ENCODE assay signal across 19 cellular contexts in the genomic region with DNA sequence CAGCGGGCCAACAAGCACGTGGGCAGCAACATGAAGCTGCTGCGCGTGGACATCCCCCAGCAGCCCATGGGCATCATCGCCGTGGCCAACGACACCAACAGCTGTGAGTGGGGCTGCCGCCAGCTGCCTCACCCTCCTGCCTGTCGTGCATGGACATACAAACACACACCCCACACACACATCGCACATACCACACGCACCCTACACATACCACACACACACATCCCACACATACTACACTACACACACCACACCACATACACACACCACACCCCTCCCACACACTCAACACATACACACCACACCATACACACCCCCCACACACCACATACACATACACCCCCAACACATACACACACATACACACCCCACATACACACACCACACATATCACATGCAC. TPM values are rescaled to one million over a fixed set of nuclear protein-coding genes. Genes with fewer than 3 reads are reported as not detected.
DNase-seq lines count a peak whose midpoint lies in the region; ATAC-seq, FAIRE-seq and TF ChIP-seq lines count a peak whose summit lies in the region.
"Had no signal": no experiment of that assay in that cellular context is flagged by ENCODE, and none has a peak within 500 bp of the region (broad histone marks: within the 10 kb centered on the region; RNA-seq: fewer than 3 reads in every experiment).

No MANE protein-coding gene starts in this region.

- H3K4me3 Mint-ChIP-seq in HFFc6: no peak overlapping the region
- H3K4me3 Mint-ChIP-seq: CD4-positive, alpha-beta T cell had no signal

- no peak overlapping the region for H3K9ac ChIP-seq in H1 (replicated peaks in 1 of 4; ENCODE audit: extremely low read depth in 1 of 4, low read depth in 3 of 4, low read length in 3 of 4)

- no peak for TF ChIP-seq EP300 in H1 (IDR thresholded peaks at IDR 0.05; ENCODE audit: borderline replicate concordance in 1 of 2, low read depth in 2 of 2, low read length in 2 of 2)

- H2AFZ ChIP-seq in H1 (ENCODE audit: low read length): no peak overlapping the region

- H2BK5ac ChIP-seq in H1 (ENCODE audit: low read depth, low read length): no peak overlapping the region

- H4K20me1 ChIP-seq in H1 (replicated peaks in 1 of 2; ENCODE audit: control insufficient read depth in 1 of 2, insufficient read depth in 2 of 2, low read length in 2 of 2): peaks cover 5 to 25% of the 10 kb centered on the region in 2 experiments

- DNase-seq in HFFc6 (no peak), RWPE1 (ENCODE audit: low spot score) (no peak), H1 (ENCODE audit: low read depth in 1 of 2, low spot score in 2 of 2) (no peak), left lobe of liver (ENCODE audit: low spot score) (no peak), GM20000 (ENCODE audit: low spot score) (no peak), HT-29 (ENCODE audit: low spot score) (no peak), left ventricle myocardium superior (no peak)
- DNase-seq: BE2C; CD4-positive, alpha-beta T cell; Karpas-422; MM.1S; NCI-H1092 treated with DMSO at 0.1 percent for 48 hours; NCI-H1694; NCI-H2107; NCI-H345; NCI-H526; SIG-M5 had no signal

- H3K56ac ChIP-seq in H1 (replicated peaks; ENCODE audit: insufficient read length, low read depth, low read length): peak overlapping the region; percentile 99

- POLR2A ChIA-PET in RWPE1 (lab: Yijun Ruan, JAX; ENCODE audit: low non-redundant PET) (no interaction called here), H1 (lab: Charles Lee; ENCODE audit: partially characterized antibody) (interaction anchor here (1.0 to 11.0 kb wide), 9 partner anchors 10 to 63 kb away, joined by 3 to 91 read pairs (median 4); a partner anchor contains a TSS)

- CTCF ChIA-PET in RWPE1 (lab: Yijun Ruan, JAX): interaction anchor here (0.9 kb wide), 1 partner anchor 15 kb away, joined by 3 read pairs; no protein-coding TSS in a partner anchor
- CTCF ChIA-PET in H1 (lab: Charles Lee; ENCODE audit: partially characterized antibody): interaction anchor here (0.9 to 20.9 kb wide), 5 partner anchors 15 to 67 kb away, joined by 3 to 389 read pairs (median 5); a partner anchor contains a TSS

- TF ChIP-seq POLR2A in H1 (IDR thresholded peaks at IDR 0.05; ENCODE audit: control extremely low read depth in 1 of 2, low read depth in 2 of 2, low read length in 2 of 2): no peak

- H3K9me3 ChIP-seq in H1 (ENCODE audit: insufficient read depth in 2 of 2, low read depth in 1 of 2, low read length in 1 of 2): no peaks in the 10 kb centered on the region
- H3K9me3 ChIP-seq: BE2C had no signal

- no peak overlapping the region for H4K8ac ChIP-seq in H1 (ENCODE audit: extremely low read depth, insufficient read depth, low read length)

- no peak overlapping the region for H3K18ac ChIP-seq in H1 (ENCODE audit: extremely low read depth, low read length)

- TF ChIP-seq RAD21 in H1 (IDR thresholded peaks at IDR 0.05 in 1 of 2, conservative IDR thresholded peaks at IDR 0.05 in 1 of 2; ENCODE audit: low read depth in 2 of 2, low read length in 2 of 2): no peak

- peaks cover 28% of the 10 kb centered on the region for H3K36me3 Mint-ChIP-seq in HFFc6 (ENCODE audit: low read depth)

- H4K5ac ChIP-seq in H1 (ENCODE audit: insufficient read length, low read depth, low read length): no peak overlapping the region

- H3K27me3 ChIP-seq in H1 (replicated peaks in 1 of 4; ENCODE audit: control insufficient read depth in 3 of 4, extremely low read depth in 1 of 4, insufficient read depth in 3 of 4, low read length in 3 of 4): no peaks in the 10 kb centered on the region
- H3K27me3 ChIP-seq: BE2C had no signal

- no peak overlapping the region for H2BK12ac ChIP-seq in H1 (ENCODE audit: low read depth, low read length)

- peaks cover 7% of the 10 kb centered on the region; the same call in 1 of the 2 replicates for H3K23me2 ChIP-seq in H1 (ENCODE audit: low read depth, low read length)

- H2BK20ac ChIP-seq in H1 (ENCODE audit: low read length): no peak overlapping the region

- H3K36me3 ChIP-seq in H1 (ENCODE audit: control insufficient read depth in 2 of 4, insufficient read depth in 4 of 4, low read length in 3 of 4): peaks cover 58 to 96% (median 88%) of the 10 kb centered on the region in 4 experiments
- H3K36me3 ChIP-seq: BE2C had no signal

- H3K4me3 ChIP-seq in H1 (ENCODE audit: extremely low read depth in 1 of 4, insufficient read depth in 2 of 4, low read depth in 3 of 4, low read length in 4 of 4): no peak overlapping the region

- no peak overlapping the region for H4K91ac ChIP-seq in H1 (replicated peaks; ENCODE audit: insufficient read length, low read length)

- no peaks in the 10 kb centered on the region for H3K79me1 ChIP-seq in H1 (ENCODE audit: low read depth, low read length)

- H3K4me2 ChIP-seq in H1 (ENCODE audit: insufficient read depth in 1 of 2, low read depth in 2 of 2, low read length in 2 of 2): no peak overlapping the region

- TF ChIP-seq CTCF in HFFc6 (IDR thresholded peaks at IDR 0.05): no peak
- no peak for TF ChIP-seq CTCF in RWPE1 (conservative IDR thresholded peaks at IDR 0.05; ENCODE audit: low read depth)
- no peak for TF ChIP-seq CTCF in H1 (IDR thresholded peaks at IDR 0.05; ENCODE audit: control extremely low read depth in 1 of 3, insufficient read depth in 1 of 3, low read depth in 1 of 3, low read length in 3 of 3)
- no peak for TF ChIP-seq CTCF in GM20000 (IDR thresholded peaks at IDR 0.05; ENCODE audit: extremely low read depth, missing control alignments)

- peak; percentile 3 for ATAC-seq in left lobe of liver
- no peak for ATAC-seq in GM21390 (IDR thresholded peaks at IDR 0.05; ENCODE audit: unreplicated experiment)
- no peak for ATAC-seq in left ventricle myocardium superior

- intact Hi-C loops in left ventricle myocardium superior (cut with micrococcal nuclease): no loop called here

- no peak overlapping the region for H3K14ac ChIP-seq in H1 (ENCODE audit: insufficient read length)

- H3K23ac ChIP-seq in H1 (ENCODE audit: insufficient read length): no peak overlapping the region

- H3K9me3 Mint-ChIP-seq in HFFc6: no peaks in the 10 kb centered on the region
- H3K9me3 Mint-ChIP-seq: CD4-positive, alpha-beta T cell had no signal

- H2AK5ac ChIP-seq in H1 (ENCODE audit: low read depth, low read length): no peak overlapping the region

- FAIRE-seq in H1 (lab: Jason Lieb, UNC): no peak
- FAIRE-seq: RCC 7860 had no signal

- H2BK15ac ChIP-seq in H1 (ENCODE audit: low read length): no peak overlapping the region

- H3K27ac ChIP-seq in RWPE1: peak overlapping the region; percentile 59
- H3K27ac ChIP-seq in H1 (ENCODE audit: low read depth, low read length): no peak overlapping the region

- H3K27me3 Mint-ChIP-seq in HFFc6 (ENCODE audit: insufficient read depth): peaks cover 18% of the 10 kb centered on the region
- H3K27me3 Mint-ChIP-seq: CD4-positive, alpha-beta T cell had no signal

- no peak overlapping the region for H3K4ac ChIP-seq in H1 (replicated peaks; ENCODE audit: insufficient read length, low read depth, low read length)

- H3K4me1 ChIP-seq in H1 (replicated peaks in 1 of 4; ENCODE audit: control insufficient read depth in 3 of 4, insufficient read depth in 4 of 4, low read length in 3 of 4): no peaks in the 10 kb centered on the region; a peak in 1 of 7 replicates
- H3K4me1 ChIP-seq: BE2C had no signal

- 97 to 100% methylated on average over 2 to 11 of the region's 11 CpGs for WGBS in H1 (ENCODE audit: extremely low coverage in 1 of 2, insufficient coverage in 1 of 2, insufficient read length in 1 of 2, insufficient replicate concordance in 2 of 2, low coverage in 1 of 2, low lambda C conversion rate in 2 of 2, missing lambda C conversion rate in 1 of 2), 2 experiments

- H2BK120ac ChIP-seq in H1 (replicated peaks; ENCODE audit: low read depth, low read length): no peak overlapping the region

- H3K79me2 ChIP-seq in H1 (ENCODE audit: control insufficient read depth in 1 of 2, insufficient read depth in 2 of 2, low read length in 2 of 2): no peaks in the 10 kb centered on the region

- no peaks in the 10 kb centered on the region for H3K4me1 Mint-ChIP-seq in HFFc6 (ENCODE audit: low read depth)

- H3K27ac Mint-ChIP-seq in HFFc6: peak overlapping the region; percentile 49; the same call in 1 of the 2 replicates
- H3K27ac Mint-ChIP-seq: CD4-positive, alpha-beta T cell had no signal

RNA-seq across cellular contexts. Expression of a gene that starts 25.2 kb away (rescaled TPM):
- 1 to 10 TPM; 2.9 to 8.2 (median 3.9) TPM for total RNA-seq in HFFc6 (2021; fragmentation: NEBNext Ultra II Directional; extraction: Animal tissue kit (Norgen Biotek cat#: 25700))
- 1.7 and 1.8 TPM in 2 replicates for total RNA-seq in H1 (2021; fragmentation: NEBNext Ultra II Directional; extraction: Animal tissue kit (Norgen Biotek cat#: 25700))
- polyA plus RNA-seq in H1 (2011; rRNA removed): 0.92 and 1.4 TPM in 2 replicates
- polyA plus RNA-seq in H1 (2011; cell fraction: cytosol; rRNA removed): 0.48 TPM
- polyA plus RNA-seq in H1 (2011; cell fraction: nucleus; rRNA removed): 1.7 TPM
- polyA plus RNA-seq in H1 (2012, experiment 1 of 2): 1.7 to 3.4 TPM (median 2.3 TPM) in 4 replicates
- 1.5 TPM for polyA plus RNA-seq in H1 (2012, experiment 2 of 2)
- polyA plus RNA-seq in H1 (2013, experiment 1 of 2): 3.2 TPM
- 3.0 TPM for polyA plus RNA-seq in H1 (2013, experiment 2 of 2)
- polyA minus RNA-seq in H1 (2011; rRNA and poly(A)+ RNA removed): 0.59 and 0.63 TPM in 2 replicates
- polyA minus RNA-seq in H1 (2011; cell fraction: cytosol; rRNA and poly(A)+ RNA removed): 1.3 TPM
- polyA minus RNA-seq in H1 (2011; cell fraction: nucleus; rRNA and poly(A)+ RNA removed): 1.00 TPM
- total RNA-seq in left lobe of liver (0.13 TPM), left ventricle myocardium superior (1.8 TPM)
- total RNA-seq in HT-29 (2014; rRNA removed; shearing (Covaris generic)): 0.97 and 2.8 TPM in 2 replicates
- total RNA-seq: CD4-positive, alpha-beta T cell had no signal

RNA-seq across cellular contexts. Expression of a gene that starts 38.1 kb away (rescaled TPM):
- 100 to 1,000 TPM; 112 to 127 (median 126) TPM for total RNA-seq in HFFc6 (2021; fragmentation: NEBNext Ultra II Directional; extraction: Animal tissue kit (Norgen Biotek cat#: 25700))
- 274 and 283 TPM in 2 replicates for total RNA-seq in H1 (2021; fragmentation: NEBNext Ultra II Directional; extraction: Animal tissue kit (Norgen Biotek cat#: 25700))
- polyA plus RNA-seq in H1 (2011; rRNA removed): 520 and 847 TPM in 2 replicates
- 535 TPM for polyA plus RNA-seq in H1 (2011; cell fraction: cytosol; rRNA removed)
- 681 TPM for polyA plus RNA-seq in H1 (2011; cell fraction: nucleus; rRNA removed)
- 231 to 352 TPM (median 336 TPM) in 4 replicates for polyA plus RNA-seq in H1 (2012, experiment 1 of 2)
- 385 TPM for polyA plus RNA-seq in H1 (2012, experiment 2 of 2)
- polyA plus RNA-seq in H1 (2013, experiment 1 of 2): 209 TPM
- 189 TPM for polyA plus RNA-seq in H1 (2013, experiment 2 of 2)
- polyA minus RNA-seq in H1 (2011; rRNA and poly(A)+ RNA removed): 316 and 343 TPM in 2 replicates
- 236 TPM for polyA minus RNA-seq in H1 (2011; cell fraction: cytosol; rRNA and poly(A)+ RNA removed)
- 206 TPM for polyA minus RNA-seq in H1 (2011; cell fraction: nucleus; rRNA and poly(A)+ RNA removed)
- total RNA-seq in left lobe of liver (242 TPM), left ventricle myocardium superior (33.4 TPM)
- 295 and 298 TPM in 2 replicates for total RNA-seq in HT-29 (2014; rRNA removed; shearing (Covaris generic))

RNA-seq across cellular contexts. Expression of a gene that starts 44.0 kb away (rescaled TPM):
- not detected for total RNA-seq in HFFc6 (2021; fragmentation: NEBNext Ultra II Directional; extraction: Animal tissue kit (Norgen Biotek cat#: 25700))
- total RNA-seq in H1 (2021; fragmentation: NEBNext Ultra II Directional; extraction: Animal tissue kit (Norgen Biotek cat#: 25700)): not detected in 2 replicates
- polyA plus RNA-seq in H1 (2011; rRNA removed): not detected in 2 replicates
- polyA plus RNA-seq in H1 (2011; cell fraction: cytosol; rRNA removed): not detected
- not detected for polyA plus RNA-seq in H1 (2011; cell fraction: nucleus; rRNA removed)
- polyA plus RNA-seq in H1 (2012, experiment 1 of 2): not detected in 4 replicates
- not detected for polyA plus RNA-seq in H1 (2012, experiment 2 of 2)
- not detected for polyA plus RNA-seq in H1 (2013, experiment 1 of 2)
- not detected for polyA plus RNA-seq in H1 (2013, experiment 2 of 2)
- polyA minus RNA-seq in H1 (2011; rRNA and poly(A)+ RNA removed): not detected in 2 replicates
- not detected for polyA minus RNA-seq in H1 (2011; cell fraction: cytosol; rRNA and poly(A)+ RNA removed)
- polyA minus RNA-seq in H1 (2011; cell fraction: nucleus; rRNA and poly(A)+ RNA removed): not detected
- total RNA-seq in left lobe of liver (not detected), left ventricle myocardium superior (not detected)
- total RNA-seq in HT-29 (2014; rRNA removed; shearing (Covaris generic)): not detected in 2 replicates
- total RNA-seq: CD4-positive, alpha-beta T cell had no signal

RNA-seq across cellular contexts. Expression of a gene that starts 59.6 kb away (rescaled TPM):
- 1 to 10 TPM in 1 of 6 experiments, under 1 TPM in 5; 0.21 to 1.1 (median 0.58) TPM for total RNA-seq in HFFc6 (2021; fragmentation: NEBNext Ultra II Directional; extraction: Animal tissue kit (Norgen Biotek cat#: 25700))
- 1.3 and 1.9 TPM in 2 replicates for total RNA-seq in H1 (2021; fragmentation: NEBNext Ultra II Directional; extraction: Animal tissue kit (Norgen Biotek cat#: 25700))
- polyA plus RNA-seq in H1 (2011; rRNA removed): 0.70 and 0.77 TPM in 2 replicates
- 1.9 TPM for polyA plus RNA-seq in H1 (2011; cell fraction: cytosol; rRNA removed)
- 3.4 TPM for polyA plus RNA-seq in H1 (2011; cell fraction: nucleus; rRNA removed)
- polyA plus RNA-seq in H1 (2012, experiment 1 of 2): 1.6 to 2.9 TPM (median 2.3 TPM) in 4 replicates
- polyA plus RNA-seq in H1 (2012, experiment 2 of 2): 0.72 TPM
- polyA plus RNA-seq in H1 (2013, experiment 1 of 2): 0.79 TPM
- 0.81 TPM for polyA plus RNA-seq in H1 (2013, experiment 2 of 2)
- polyA minus RNA-seq in H1 (2011; rRNA and poly(A)+ RNA removed): 0.71 and 0.98 TPM in 2 replicates
- 2.1 TPM for polyA minus RNA-seq in H1 (2011; cell fraction: cytosol; rRNA and poly(A)+ RNA removed)
- 2.4 TPM for polyA minus RNA-seq in H1 (2011; cell fraction: nucleus; rRNA and poly(A)+ RNA removed)
- 2.3 TPM for total RNA-seq in left lobe of liver
- total RNA-seq in HT-29 (2014; rRNA removed; shearing (Covaris generic)): 0.41 and 1.1 TPM in 2 replicates
- 1.4 TPM for total RNA-seq in left ventricle myocardium superior
